Comparison of ENCODE assay signal across 25 cellular contexts in the genomic region with DNA sequence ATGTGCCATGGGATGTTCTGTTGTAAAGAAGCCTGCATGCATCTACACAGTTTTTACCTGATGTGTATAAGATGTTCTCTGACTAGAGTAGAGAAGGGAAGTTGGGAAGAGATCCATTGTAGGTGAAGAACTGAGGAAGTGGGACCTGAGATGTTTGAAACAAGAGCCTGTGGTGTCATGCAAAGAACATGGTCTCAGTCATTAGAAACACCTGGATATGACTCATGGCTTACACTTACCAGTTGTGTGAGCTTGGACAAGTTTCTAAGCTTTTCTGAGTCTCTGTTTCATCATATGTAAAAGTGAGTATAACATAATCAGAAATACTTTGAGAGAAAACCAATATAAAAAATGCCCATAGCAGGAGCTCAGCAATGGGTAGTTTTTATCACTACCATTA. TPM values are rescaled to one million over a fixed set of nuclear protein-coding genes. Genes with fewer than 3 reads are reported as not detected.
A peak's percentile ranks its signal among the peaks of the same experiment; 100 is the strongest.
DNase-seq lines count a peak whose midpoint lies in the region; ATAC-seq and FAIRE-seq lines count a peak whose summit lies in the region.
"Had no signal": no experiment of that assay in that cellular context is flagged by ENCODE, and none has a peak within 500 bp of the region (broad histone marks: within the 10 kb centered on the region; RNA-seq: fewer than 3 reads in every experiment).

No MANE protein-coding gene starts in this region.

- no peak overlapping the region for H3K27ac Mint-ChIP-seq in activated T-cell treated with anti-CD3 and anti-CD28 coated beads, Interleukin-2, amount 50 U/mL, for 72 hours
- H3K27ac Mint-ChIP-seq in stimulated activated effector memory CD8-positive, alpha-beta T cell treated with anti-CD3 and anti-CD28 coated beads, Interleukin-12 subunit alpha, Interleukin-12 subunit beta, amount 100 ng/mL, for 72 hours = no peak overlapping the region
- H3K27ac Mint-ChIP-seq: B cell, CD14-positive monocyte had no signal

- H3K4me3 Mint-ChIP-seq in activated T-cell treated with anti-CD3 and anti-CD28 coated beads, Interleukin-2, amount 50 U/mL, for 72 hours = no peak overlapping the region
- no peak overlapping the region for H3K4me3 Mint-ChIP-seq in stimulated activated effector memory CD8-positive, alpha-beta T cell treated with anti-CD3 and anti-CD28 coated beads, Interleukin-12 subunit alpha, Interleukin-12 subunit beta, amount 100 ng/mL, for 72 hours
- H3K4me3 Mint-ChIP-seq: B cell, CD14-positive monocyte had no signal

- DNase-seq in activated T-cell treated with anti-CD3 and anti-CD28 coated beads, Interleukin-2, amount 50 U/mL, for 72 hours = no peak
- no peak for DNase-seq in activated T-cell treated with anti-CD3 and anti-CD28 coated beads, Interleukin-2, amount 50 U/mL, for 1 hour
- DNase-seq in RPMI7951 (ENCODE audit: low read depth) = peak; percentile 5
- DNase-seq in epithelial cell of prostate (ENCODE audit: low read depth, low spot score) = peak; percentile 79
- DNase-seq in stimulated activated effector memory CD8-positive, alpha-beta T cell treated with anti-CD3 and anti-CD28 coated beads, Interleukin-12 subunit alpha, Interleukin-12 subunit beta, amount 100 ng/mL, for 72 hours (ENCODE audit: low spot score in 2 of 2) = no peak
- DNase-seq in AG08396 (ENCODE audit: low spot score) = no peak
- DNase-seq in GM19239 (ENCODE audit: insufficient read length, low spot score) = no peak
- DNase-seq: DMS79, GOT3, HCEC 1CT, KG1, MV-4-11, NCI-H1694, NCI-H2081, NCI-H2171 treated with DMSO at 0.1 percent for 48 hours, NCI-H524 treated with DMSO at 0.1 percent for 48 hours, NCI-H82, SHP77 treated with DMSO at 0.1 percent for 48 hours, SW 1271 had no signal

- peak overlapping the region; percentile 90 for H3K27ac ChIP-seq in epithelial cell of prostate
- H3K27ac ChIP-seq: HL-60, SK-N-MC had no signal

- H3K4me1 Mint-ChIP-seq in activated T-cell treated with anti-CD3 and anti-CD28 coated beads, Interleukin-2, amount 50 U/mL, for 72 hours (ENCODE audit: low read depth) = peaks cover 5% of the 10 kb centered on the region
- H3K4me1 Mint-ChIP-seq in stimulated activated effector memory CD8-positive, alpha-beta T cell treated with anti-CD3 and anti-CD28 coated beads, Interleukin-12 subunit alpha, Interleukin-12 subunit beta, amount 100 ng/mL, for 72 hours = no peaks in the 10 kb centered on the region
- H3K4me1 Mint-ChIP-seq: B cell, CD14-positive monocyte had no signal

- no peaks in the 10 kb centered on the region for H3K27me3 Mint-ChIP-seq in activated T-cell treated with anti-CD3 and anti-CD28 coated beads, Interleukin-2, amount 50 U/mL, for 72 hours (ENCODE audit: low read depth)
- H3K27me3 Mint-ChIP-seq: B cell had no signal

- peak; percentile 26 to 68 for ATAC-seq in activated T-cell treated with anti-CD3 and anti-CD28 coated beads, Interleukin-2, amount 50 U/mL, for 72 hours (replicated peaks in 1 of 2)
- ATAC-seq in stimulated activated effector memory CD8-positive, alpha-beta T cell treated with anti-CD3 and anti-CD28 coated beads, Interleukin-12 subunit alpha, Interleukin-12 subunit beta, amount 100 ng/mL, for 72 hours = peak; percentile 24

- H3K9me3 Mint-ChIP-seq in activated T-cell treated with anti-CD3 and anti-CD28 coated beads, Interleukin-2, amount 50 U/mL, for 72 hours = peaks cover 10 to 11% of the 10 kb centered on the region in 2 donors
- peaks cover 10% of the 10 kb centered on the region for H3K9me3 Mint-ChIP-seq in stimulated activated effector memory CD8-positive, alpha-beta T cell treated with anti-CD3 and anti-CD28 coated beads, Interleukin-12 subunit alpha, Interleukin-12 subunit beta, amount 100 ng/mL, for 72 hours

- no peak for FAIRE-seq in GM19239 (lab: Jason Lieb, UNC)
- FAIRE-seq: A204.1, RCC 7860 had no signal

- peaks cover 11 to 14% of the 10 kb centered on the region in 2 donors for H3K36me3 Mint-ChIP-seq in activated T-cell treated with anti-CD3 and anti-CD28 coated beads, Interleukin-2, amount 50 U/mL, for 72 hours (ENCODE audit: insufficient read depth in 2 of 2)
- H3K36me3 Mint-ChIP-seq in stimulated activated effector memory CD8-positive, alpha-beta T cell treated with anti-CD3 and anti-CD28 coated beads, Interleukin-12 subunit alpha, Interleukin-12 subunit beta, amount 100 ng/mL, for 72 hours = no peaks in the 10 kb centered on the region
- H3K36me3 Mint-ChIP-seq: CD14-positive monocyte had no signal

RNA-seq across cellular contexts. Expression of gene SEC63, which starts 51.9 kb away (rescaled TPM):
- 100 to 1,000 TPM in 1 of 2 donors, 10 to 100 TPM in 1; 90.7 to 105 TPM for total RNA-seq in activated T-cell treated with anti-CD3 and anti-CD28 coated beads, Interleukin-2, amount 50 U/mL, for 72 hours
- 9.6 and 19.8 TPM in 2 replicates for total RNA-seq in RPMI7951 (2014; rRNA removed; shearing (Covaris generic))

Comparison
In these comparisons a context has a peak if more than half of its experiments do, and no peak if none do; other contexts are left out.
1. DNase-seq: peak in RPMI7951 (single experiment) and epithelial cell of prostate (single experiment); none in activated T-cell treated with anti-CD3 and anti-CD28 coated beads, Interleukin-2, amount 50 U/mL, for 72 hours (0 of 2), activated T-cell treated with anti-CD3 and anti-CD28 coated beads, Interleukin-2, amount 50 U/mL, for 1 hour (single experiment), stimulated activated effector memory CD8-positive, alpha-beta T cell treated with anti-CD3 and anti-CD28 coated beads, Interleukin-12 subunit alpha, Interleukin-12 subunit beta, amount 100 ng/mL, for 72 hours (0 of 2), AG08396 (single experiment) and GM19239 (single experiment).